Comparison of ENCODE assay signal across 17 cellular contexts in the genomic region with DNA sequence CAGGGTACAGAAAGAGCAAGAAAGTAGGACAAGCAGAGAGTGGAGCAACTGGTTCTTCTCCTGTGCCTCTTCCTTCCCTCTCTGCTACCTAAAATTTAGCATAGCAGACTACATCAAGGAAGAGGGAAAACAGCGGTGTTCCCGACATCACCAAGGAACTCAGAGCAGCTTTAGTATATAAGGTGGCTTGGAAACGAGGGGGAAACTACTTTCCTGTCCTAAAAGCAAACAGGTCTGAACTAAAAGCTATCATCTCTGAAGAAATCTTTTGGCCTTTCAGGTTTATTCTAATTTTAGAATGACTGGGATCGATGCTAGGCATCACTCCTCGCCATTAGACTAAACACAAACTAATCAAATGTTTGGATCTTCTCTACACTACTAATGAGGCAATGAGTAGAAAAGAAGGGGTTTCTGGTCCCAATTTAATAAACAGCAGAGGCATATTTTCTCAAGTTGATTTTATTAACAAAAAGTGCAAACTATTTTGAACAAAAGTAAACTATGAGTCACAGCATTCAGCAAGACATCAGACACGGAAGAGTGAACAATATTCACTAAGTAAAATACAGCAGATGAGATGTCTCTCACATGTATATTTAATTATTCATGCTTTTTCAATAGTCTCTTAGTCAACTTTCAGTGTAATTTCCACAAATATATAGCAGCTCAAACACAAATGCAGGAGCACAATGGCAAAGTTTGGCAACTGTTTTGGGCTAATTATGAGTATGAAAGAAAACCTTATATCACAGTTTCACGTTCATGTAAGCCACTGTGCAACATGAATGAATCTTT.
DNase-seq lines count a peak whose midpoint lies in the region; ATAC-seq and TF ChIP-seq lines count a peak whose summit lies in the region.
"Had no signal": no experiment of that assay in that cellular context is flagged by ENCODE, and none has a peak within 500 bp of the region (broad histone marks: within the 10 kb centered on the region; RNA-seq: fewer than 3 reads in every experiment).

No MANE protein-coding gene starts in this region.

- no peak for ATAC-seq in CD4-positive, CD25-positive, alpha-beta regulatory T cell (ENCODE audit: low read depth in 2 of 2)
- ATAC-seq in GM21367 (IDR thresholded peaks at IDR 0.05; ENCODE audit: unreplicated experiment) (no peak), HG03039 (IDR thresholded peaks at IDR 0.05; ENCODE audit: unreplicated experiment) (no peak)
- ATAC-seq: activated CD8-positive, alpha-beta memory T cell treated with anti-CD3 and anti-CD28 coated beads, Interleukin-2, amount 10 ng/mL, durations not matched to agents 7 days and 5 days had no signal

- H3K27ac Mint-ChIP-seq in CD4-positive, CD25-positive, alpha-beta regulatory T cell = peak overlapping the region in 2 of 3 donors; percentile 11 to 62
- H3K27ac Mint-ChIP-seq: activated CD8-positive, alpha-beta memory T cell treated with anti-CD3 and anti-CD28 coated beads, Interleukin-2, amount 10 ng/mL, durations not matched to agents 7 days and 5 days had no signal

- H3K27ac ChIP-seq in CD4-positive, CD25-positive, alpha-beta regulatory T cell (ENCODE audit: insufficient read depth, low read length, poor library complexity, severe bottlenecking) = no peak overlapping the region
- H3K27ac ChIP-seq in HL-60 (replicated peaks) = peak overlapping the region; percentile 76
- peak overlapping the region; percentile 91 for H3K27ac ChIP-seq in neutrophil
- no peak overlapping the region for H3K27ac ChIP-seq in testis
- H3K27ac ChIP-seq: KMS-11, ovary, SK-N-MC, suprapubic skin had no signal

- WGBS in testis, 2 donors = 80 to 84% methylated on average over 7 of the region's 7 CpGs

- no peak overlapping the region for H3K4me3 Mint-ChIP-seq in CD4-positive, CD25-positive, alpha-beta regulatory T cell
- H3K4me3 Mint-ChIP-seq: activated CD8-positive, alpha-beta memory T cell treated with anti-CD3 and anti-CD28 coated beads, Interleukin-2, amount 10 ng/mL, durations not matched to agents 7 days and 5 days had no signal

- no peaks in the 10 kb centered on the region for H3K27me3 Mint-ChIP-seq in CD4-positive, CD25-positive, alpha-beta regulatory T cell
- H3K27me3 Mint-ChIP-seq: activated CD8-positive, alpha-beta memory T cell treated with anti-CD3 and anti-CD28 coated beads, Interleukin-2, amount 10 ng/mL, durations not matched to agents 7 days and 5 days had no signal

- H3K4me1 Mint-ChIP-seq in CD4-positive, CD25-positive, alpha-beta regulatory T cell = peaks cover 6 to 19% (median 17%) of the 10 kb centered on the region in 4 donors

- intact Hi-C loops in testis (cut with DNase I; ENCODE audit: low total_unique reads) = no loop called here

- no peak for TF ChIP-seq CTCF in HL-60 (IDR thresholded peaks at IDR 0.05; ENCODE audit: insufficient read depth, low read length)
- TF ChIP-seq CTCF in choroid plexus epithelial cell (conservative IDR thresholded peaks at IDR 0.05; ENCODE audit: low read depth, low read length) = no peak
- TF ChIP-seq CTCF in neutrophil (IDR thresholded peaks at IDR 0.05) = no peak
- no peak for TF ChIP-seq CTCF in testis (IDR thresholded peaks at IDR 0.05)

- peaks cover 23% of the 10 kb centered on the region for H3K36me3 ChIP-seq in CD4-positive, CD25-positive, alpha-beta regulatory T cell (ENCODE audit: control insufficient read depth, insufficient read depth, low read length)
- no peaks in the 10 kb centered on the region for H3K36me3 ChIP-seq in neutrophil
- H3K36me3 ChIP-seq in testis (ENCODE audit: low read depth, missing control alignments) = no peaks in the 10 kb centered on the region
- H3K36me3 ChIP-seq: ovary had no signal

- TF ChIP-seq POLR2A in testis (IDR thresholded peaks at IDR 0.05) = no peak

- no peak for DNase-seq in CD4-positive, CD25-positive, alpha-beta regulatory T cell
- DNase-seq in HL-60 (ENCODE audit: low read depth in 1 of 2, low spot score in 1 of 2) (no peak), choroid plexus epithelial cell (ENCODE audit: low read depth) (peak; percentile 35), testis (no peak)
- DNase-seq: activated CD4-positive, CD25-positive, alpha-beta regulatory T cell treated with anti-CD3 and anti-CD28 coated beads, Interleukin-2, amount 50 U/mL, for 72 hours; activated CD8-positive, alpha-beta memory T cell treated with anti-CD3 and anti-CD28 coated beads, Interleukin-2, amount 10 ng/mL, durations not matched to agents 7 days and 5 days; H7; heart right ventricle; NCI-H69; ovary; T1000 had no signal

- H3K36me3 Mint-ChIP-seq in CD4-positive, CD25-positive, alpha-beta regulatory T cell = peaks cover 19% of the 10 kb centered on the region

- no peak overlapping the region for H3K4me3 ChIP-seq in CD4-positive, CD25-positive, alpha-beta regulatory T cell (ENCODE audit: low read depth, low read length)
- H3K4me3 ChIP-seq in HL-60 (replicated peaks; ENCODE audit: insufficient read depth, low read length) (no peak overlapping the region), choroid plexus epithelial cell (ENCODE audit: low read depth, low read length) (no peak overlapping the region), neutrophil (ENCODE audit: low read depth in 1 of 2, low read length in 1 of 2) (peak overlapping the region; percentile 32 to 40), testis (no peak overlapping the region)
- H3K4me3 ChIP-seq: heart right ventricle, ovary, SK-N-MC, suprapubic skin had no signal

- H3K4me1 ChIP-seq in CD4-positive, CD25-positive, alpha-beta regulatory T cell (ENCODE audit: control insufficient read depth, insufficient read depth, low read length, poor library complexity, severe bottlenecking) = peaks cover 5% of the 10 kb centered on the region
- peaks cover 67 to 68% of the 10 kb centered on the region in 2 experiments for H3K4me1 ChIP-seq in neutrophil (ENCODE audit: control insufficient read depth in 1 of 2, insufficient read depth in 1 of 2, low read depth in 1 of 2, low read length in 1 of 2)
- peaks cover 12% of the 10 kb centered on the region for H3K4me1 ChIP-seq in testis
- H3K4me1 ChIP-seq: suprapubic skin had no signal

- H3K9me3 Mint-ChIP-seq in CD4-positive, CD25-positive, alpha-beta regulatory T cell = no peaks in the 10 kb centered on the region

- H3K9me3 ChIP-seq in CD4-positive, CD25-positive, alpha-beta regulatory T cell (ENCODE audit: control insufficient read depth in 2 of 2, low read length in 2 of 2) = no peaks in the 10 kb centered on the region
- H3K9me3 ChIP-seq in neutrophil (no peaks in the 10 kb centered on the region), testis (no peaks in the 10 kb centered on the region)
- H3K9me3 ChIP-seq: heart right ventricle, ovary, suprapubic skin had no signal

- H3K27me3 ChIP-seq in CD4-positive, CD25-positive, alpha-beta regulatory T cell (ENCODE audit: control insufficient read depth, insufficient read depth, low read length) = no peaks in the 10 kb centered on the region
- no peaks in the 10 kb centered on the region for H3K27me3 ChIP-seq in HL-60 (ENCODE audit: insufficient read depth, poor library complexity, severe bottlenecking)
- H3K27me3 ChIP-seq in neutrophil = no peaks in the 10 kb centered on the region
- no peaks in the 10 kb centered on the region for H3K27me3 ChIP-seq in testis
- H3K27me3 ChIP-seq: heart right ventricle, ovary, suprapubic skin had no signal

Comparison
In these comparisons a context has a peak if more than half of its experiments do, and no peak if none do; other contexts are left out.
1. H3K27ac ChIP-seq: peak in HL-60 (single experiment) and neutrophil (single experiment); none in CD4-positive, CD25-positive, alpha-beta regulatory T cell (single experiment) and testis (0 of 2).
2. H3K4me3 ChIP-seq: peak in neutrophil (2 of 2); none in CD4-positive, CD25-positive, alpha-beta regulatory T cell (single experiment), HL-60 (single experiment), choroid plexus epithelial cell (single experiment) and testis (0 of 2).